1 cellular context compared by ENCODE assay signal in the genomic region with DNA sequence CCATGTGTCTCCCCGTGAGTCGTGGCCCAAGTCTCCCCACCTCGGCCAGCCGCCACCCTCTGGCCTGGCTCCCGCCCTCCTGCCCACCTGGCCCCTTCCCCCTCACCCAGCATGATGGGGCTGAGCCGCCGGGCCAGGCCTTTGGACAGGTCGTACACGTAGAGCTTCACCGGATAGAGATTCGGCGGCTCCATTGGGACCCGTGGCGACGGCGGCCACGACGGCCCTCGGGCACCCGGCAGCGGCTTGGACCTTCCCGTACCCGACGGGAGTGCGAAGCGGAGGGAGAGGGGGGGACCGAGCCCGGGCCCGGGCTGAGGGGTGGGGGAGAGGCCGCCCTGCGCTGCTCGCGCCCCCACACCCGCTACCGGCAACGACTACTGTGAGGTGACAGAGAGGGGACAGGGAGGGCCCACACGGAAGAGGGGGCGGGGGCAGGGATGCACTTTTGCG.
TF ChIP-seq lines count a peak whose summit lies in the region.

TSS of gene DESI1 (minus strand) at position 398 of the 453 bp plus-strand sequence. CDS start at position 194, 204 bp downstream.

TF ChIP-seq in HepG2, 621 proteins besides CTCF, POLR2A, EP300 and RAD21 (continued from another document and continues in another):
- TF ChIP-seq ZFYVE20 (CRISPR knock-in tag; IDR thresholded peaks at IDR 0.05; ENCODE audit: borderline replicate concordance, low read depth): no peak
- no peak for TF ChIP-seq NR3C1 (CRISPR knock-in tag; IDR thresholded peaks at IDR 0.05)
- peak; percentile 60; the same call in 1 of the 2 replicates for TF ChIP-seq TP53 (CRISPR knock-in tag; conservative IDR thresholded peaks at IDR 0.05)
- no peak for TF ChIP-seq TBX3 (IDR thresholded peaks at IDR 0.05; ENCODE audit: borderline replicate concordance)
- TF ChIP-seq ZNF547 (CRISPR knock-in tag; IDR thresholded peaks at IDR 0.05): no peak
- no peak for TF ChIP-seq ATAD3A (CRISPR knock-in tag; IDR thresholded peaks at IDR 0.05)
- TF ChIP-seq SP1 (IDR thresholded peaks at IDR 0.05): no peak
- no peak for TF ChIP-seq SP1 (CRISPR knock-in tag; IDR thresholded peaks at IDR 0.05)
- no peak for TF ChIP-seq ZNF296 (CRISPR knock-in tag; conservative IDR thresholded peaks at IDR 0.05)
- TF ChIP-seq FOXK1 (CRISPR knock-in tag; IDR thresholded peaks at IDR 0.05; ENCODE audit: borderline replicate concordance, low read depth): 0 out of 2 replicates have a peak, but pooled peaks have one; percentile 35
- TF ChIP-seq, protein P1, sequence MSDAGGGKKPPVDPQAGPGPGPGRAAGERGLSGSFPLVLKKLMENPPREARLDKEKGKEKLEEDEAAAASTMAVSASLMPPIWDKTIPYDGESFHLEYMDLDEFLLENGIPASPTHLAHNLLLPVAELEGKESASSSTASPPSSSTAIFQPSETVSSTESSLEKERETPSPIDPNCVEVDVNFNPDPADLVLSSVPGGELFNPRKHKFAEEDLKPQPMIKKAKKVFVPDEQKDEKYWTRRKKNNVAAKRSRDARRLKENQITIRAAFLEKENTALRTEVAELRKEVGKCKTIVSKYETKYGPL (CRISPR knock-in tag; IDR thresholded peaks at IDR 0.05): no peak
- no peak for TF ChIP-seq PITX1 (CRISPR knock-in tag; IDR thresholded peaks at IDR 0.05)
- TF ChIP-seq ZNF280B (CRISPR knock-in tag; IDR thresholded peaks at IDR 0.05; ENCODE audit: borderline replicate concordance): no peak
- TF ChIP-seq KLF15 (CRISPR knock-in tag; IDR thresholded peaks at IDR 0.05; ENCODE audit: borderline replicate concordance): 0 out of 2 replicates have a peak, but pooled peaks have one; percentile 28
- TF ChIP-seq, protein P2, sequence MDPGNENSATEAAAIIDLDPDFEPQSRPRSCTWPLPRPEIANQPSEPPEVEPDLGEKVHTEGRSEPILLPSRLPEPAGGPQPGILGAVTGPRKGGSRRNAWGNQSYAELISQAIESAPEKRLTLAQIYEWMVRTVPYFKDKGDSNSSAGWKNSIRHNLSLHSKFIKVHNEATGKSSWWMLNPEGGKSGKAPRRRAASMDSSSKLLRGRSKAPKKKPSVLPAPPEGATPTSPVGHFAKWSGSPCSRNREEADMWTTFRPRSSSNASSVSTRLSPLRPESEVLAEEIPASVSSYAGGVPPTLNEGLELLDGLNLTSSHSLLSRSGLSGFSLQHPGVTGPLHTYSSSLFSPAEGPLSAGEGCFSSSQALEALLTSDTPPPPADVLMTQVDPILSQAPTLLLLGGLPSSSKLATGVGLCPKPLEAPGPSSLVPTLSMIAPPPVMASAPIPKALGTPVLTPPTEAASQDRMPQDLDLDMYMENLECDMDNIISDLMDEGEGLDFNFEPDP (CRISPR knock-in tag; conservative IDR thresholded peaks at IDR 0.05): no peak
- TF ChIP-seq HDAC1 (CRISPR knock-in tag; IDR thresholded peaks at IDR 0.05): peak; percentile 79
- TF ChIP-seq EHMT2 (IDR thresholded peaks at IDR 0.05; ENCODE audit: borderline replicate concordance, low read depth, low read length): no peak
- TF ChIP-seq NFKB2 (CRISPR knock-in tag; IDR thresholded peaks at IDR 0.05; ENCODE audit: borderline replicate concordance): no peak; the same call in 1 of the 2 replicates
- peak; percentile 42; the same call in 1 of the 2 replicates for TF ChIP-seq ZFP82 (CRISPR knock-in tag; IDR thresholded peaks at IDR 0.05; ENCODE audit: borderline replicate concordance)
- TF ChIP-seq CEBPG (CRISPR knock-in tag; IDR thresholded peaks at IDR 0.05): no peak
- peak; percentile 31; the same call in 1 of the 2 replicates for TF ChIP-seq ZNF879 (CRISPR knock-in tag; IDR thresholded peaks at IDR 0.05)
- TF ChIP-seq MZF1 (CRISPR knock-in tag; IDR thresholded peaks at IDR 0.05; ENCODE audit: borderline replicate concordance): no peak
- TF ChIP-seq ARHGAP35 (CRISPR knock-in tag; IDR thresholded peaks at IDR 0.05; ENCODE audit: borderline replicate concordance): no peak
- no peak for TF ChIP-seq RFXANK (CRISPR knock-in tag; IDR thresholded peaks at IDR 0.05)
- TF ChIP-seq, protein P3, sequence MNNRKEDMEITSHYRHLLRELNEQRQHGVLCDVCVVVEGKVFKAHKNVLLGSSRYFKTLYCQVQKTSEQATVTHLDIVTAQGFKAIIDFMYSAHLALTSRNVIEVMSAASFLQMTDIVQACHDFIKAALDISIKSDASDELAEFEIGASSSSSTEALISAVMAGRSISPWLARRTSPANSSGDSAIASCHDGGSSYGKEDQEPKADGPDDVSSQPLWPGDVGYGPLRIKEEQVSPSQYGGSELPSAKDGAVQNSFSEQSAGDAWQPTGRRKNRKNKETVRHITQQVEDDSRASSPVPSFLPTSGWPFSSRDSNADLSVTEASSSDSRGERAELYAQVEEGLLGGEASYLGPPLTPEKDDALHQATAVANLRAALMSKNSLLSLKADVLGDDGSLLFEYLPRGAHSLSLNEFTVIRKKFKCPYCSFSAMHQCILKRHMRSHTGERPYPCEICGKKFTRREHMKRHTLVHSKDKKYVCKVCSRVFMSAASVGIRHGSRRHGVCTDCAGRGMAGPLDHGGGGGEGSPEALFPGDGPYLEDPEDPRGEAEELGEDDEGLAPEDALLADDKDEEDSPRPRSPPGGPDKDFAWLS (CRISPR knock-in tag; IDR thresholded peaks at IDR 0.05; ENCODE audit: borderline replicate concordance): 0 out of 2 replicates have a peak, but pooled peaks have one; percentile 25
- peak; percentile 28; the same call in 1 of the 2 replicates for TF ChIP-seq ZNF747 (CRISPR knock-in tag; IDR thresholded peaks at IDR 0.05; ENCODE audit: borderline replicate concordance)
- TF ChIP-seq ZNF263 (CRISPR knock-in tag; IDR thresholded peaks at IDR 0.05): no peak
- no peak for TF ChIP-seq SYNCRIP (IDR thresholded peaks at IDR 0.05; ENCODE audit: insufficient read depth, low read depth, low read length)
- TF ChIP-seq ZNF660 (CRISPR knock-in tag; IDR thresholded peaks at IDR 0.05; ENCODE audit: borderline replicate concordance, low read depth): no peak
- TF ChIP-seq, protein P4, sequence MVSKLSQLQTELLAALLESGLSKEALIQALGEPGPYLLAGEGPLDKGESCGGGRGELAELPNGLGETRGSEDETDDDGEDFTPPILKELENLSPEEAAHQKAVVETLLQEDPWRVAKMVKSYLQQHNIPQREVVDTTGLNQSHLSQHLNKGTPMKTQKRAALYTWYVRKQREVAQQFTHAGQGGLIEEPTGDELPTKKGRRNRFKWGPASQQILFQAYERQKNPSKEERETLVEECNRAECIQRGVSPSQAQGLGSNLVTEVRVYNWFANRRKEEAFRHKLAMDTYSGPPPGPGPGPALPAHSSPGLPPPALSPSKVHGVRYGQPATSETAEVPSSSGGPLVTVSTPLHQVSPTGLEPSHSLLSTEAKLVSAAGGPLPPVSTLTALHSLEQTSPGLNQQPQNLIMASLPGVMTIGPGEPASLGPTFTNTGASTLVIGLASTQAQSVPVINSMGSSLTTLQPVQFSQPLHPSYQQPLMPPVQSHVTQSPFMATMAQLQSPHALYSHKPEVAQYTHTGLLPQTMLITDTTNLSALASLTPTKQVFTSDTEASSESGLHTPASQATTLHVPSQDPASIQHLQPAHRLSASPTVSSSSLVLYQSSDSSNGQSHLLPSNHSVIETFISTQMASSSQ (IDR thresholded peaks at IDR 0.05; ENCODE audit: low read depth): no peak
- TF ChIP-seq, protein P4 (CRISPR knock-in tag; IDR thresholded peaks at IDR 0.05; ENCODE audit: borderline replicate concordance): peak; percentile 53; the same call in 1 of the 2 replicates
- TF ChIP-seq ZKSCAN1 (IDR thresholded peaks at IDR 0.05; ENCODE audit: low read length): no peak
- TF ChIP-seq ADNP (CRISPR knock-in tag; IDR thresholded peaks at IDR 0.05): no peak
- TF ChIP-seq BATF2 (CRISPR knock-in tag; IDR thresholded peaks at IDR 0.05): no peak
- TF ChIP-seq AKNA (CRISPR knock-in tag; IDR thresholded peaks at IDR 0.05; ENCODE audit: borderline replicate concordance): no peak; the same call in 1 of the 2 replicates
- TF ChIP-seq TFDP2 (CRISPR knock-in tag; IDR thresholded peaks at IDR 0.05): no peak; the same call in 1 of the 2 replicates
- no peak for TF ChIP-seq PHB2 (IDR thresholded peaks at IDR 0.05; ENCODE audit: partially characterized antibody)
- TF ChIP-seq ZNF615 (CRISPR knock-in tag; IDR thresholded peaks at IDR 0.05; ENCODE audit: borderline replicate concordance): no peak
- 0 out of 2 replicates have a peak, but pooled peaks have one; percentile 0 for TF ChIP-seq THAP9 (CRISPR knock-in tag; IDR thresholded peaks at IDR 0.05; ENCODE audit: borderline replicate concordance)
